27 cellular contexts compared by ENCODE assay signal in genomic region chr1:40696294-40696693, GRCh38. TPM values are rescaled to one million over a fixed set of nuclear protein-coding genes. Genes with fewer than 3 reads are reported as not detected.
DNase-seq lines count a peak whose midpoint lies in the region; ATAC-seq and TF ChIP-seq lines count a peak whose summit lies in the region.
"Had no signal": no experiment of that assay in that cellular context is flagged by ENCODE, and none has a peak within 500 bp of the region (broad histone marks: within the 10 kb centered on the region; RNA-seq: fewer than 3 reads in every experiment).

No MANE protein-coding gene starts in this region.

- peaks cover 96% of the 10 kb centered on the region for H3K79me2 ChIP-seq in Karpas-422 (ENCODE audit: low read length)

- no peak overlapping the region for H2AFZ ChIP-seq in Karpas-422 (ENCODE audit: low read length)

- no peak overlapping the region for H3K4me3 Mint-ChIP-seq in activated CD8-positive, alpha-beta T cell treated with anti-CD3 and anti-CD28 coated beads for 36 hours
- H3K4me3 Mint-ChIP-seq in activated CD8-positive, alpha-beta T cell treated with anti-CD3 and anti-CD28 coated beads, Interleukin-2, amount 10 ng/mL, durations not matched to agents 7 days and 5 days = no peak overlapping the region
- peak overlapping the region; percentile 36 to 53 for H3K4me3 Mint-ChIP-seq in effector memory CD8-positive, alpha-beta T cell
- H3K4me3 Mint-ChIP-seq in stimulated activated naive B cell treated with anti-CD40 and anti-IgM and Interleukin-4, amounts not matched to agents 10 μg/mL and 1 μg/mL and 100 μg/mL, for 72 hours = no peak overlapping the region
- H3K4me3 Mint-ChIP-seq: activated CD4-positive, alpha-beta memory T cell treated with anti-CD3 and anti-CD28 coated beads, Interleukin-2, amount 10 ng/mL, durations not matched to agents 7 days and 5 days; activated naive CD4-positive, alpha-beta T cell treated with anti-CD3 and anti-CD28 coated beads, Interleukin-2, amount 10 ng/mL, durations not matched to agents 7 days and 5 days; activated T-cell treated with anti-CD3 and anti-CD28 coated beads, Interleukin-2, amount 50 U/mL, for 4 hours had no signal

- CTCF ChIA-PET in activated CD8-positive, alpha-beta T cell treated with anti-CD3 and anti-CD28 coated beads for 36 hours (lab: Charles Lee) = no interaction called here
- CTCF ChIA-PET in activated CD8-positive, alpha-beta T cell treated with anti-CD3 and anti-CD28 coated beads, Interleukin-2, amount 10 ng/mL, durations not matched to agents 7 days and 5 days (lab: Charles Lee) = interaction anchor here (5.8 kb wide), 1 partner anchor 13 kb away, joined by 41 read pairs; no protein-coding TSS in a partner anchor

- H3K4me1 ChIP-seq in Karpas-422 (ENCODE audit: low read length) = peaks cover 92% of the 10 kb centered on the region

- no peak for DNase-seq in activated CD8-positive, alpha-beta T cell treated with anti-CD3 and anti-CD28 coated beads for 36 hours
- DNase-seq in activated CD8-positive, alpha-beta T cell treated with anti-CD3 and anti-CD28 coated beads, Interleukin-2, amount 10 ng/mL, durations not matched to agents 7 days and 5 days = no peak
- no peak for DNase-seq in Karpas-422
- DNase-seq in effector memory CD8-positive, alpha-beta T cell = no peak
- no peak for DNase-seq in stimulated activated naive B cell treated with anti-CD40 and anti-IgM and Interleukin-4, amounts not matched to agents 10 μg/mL and 1 μg/mL and 100 μg/mL, for 72 hours
- DNase-seq in NCI-H1694 (lab: John Stamatoyannopoulos, UW) = no peak
- no peak for DNase-seq in GM03348 (ENCODE audit: low spot score)
- no peak for DNase-seq in stimulated activated CD8-positive, alpha-beta memory T cell treated with anti-CD3 and anti-CD28 coated beads, Interleukin-4, amount 100 ng/mL, for 48 hours
- DNase-seq: 8988T; activated CD4-positive, alpha-beta memory T cell treated with anti-CD3 and anti-CD28 coated beads, Interleukin-2, amount 10 ng/mL, durations not matched to agents 7 days and 5 days; activated naive CD4-positive, alpha-beta T cell treated with anti-CD3 and anti-CD28 coated beads, Interleukin-2, amount 10 ng/mL, durations not matched to agents 7 days and 5 days; activated T-cell treated with anti-CD3 and anti-CD28 coated beads, Interleukin-2, amount 50 U/mL, for 4 hours; AML-193; aorta; Caco-2; caudate nucleus; DMS79 treated with DMSO at 0.1 percent for 48 hours; heart right ventricle; left ventricle myocardium superior; NCI-H1694 treated with DMSO at 0.1 percent for 48 hours; NCI-H69; psoas muscle; stimulated activated CD4-positive, alpha-beta T cell treated with anti-CD3 and anti-CD28 coated beads, Interleukin-1b, Interleukin-23, amount 100 ng/mL, for 48 hours; T-helper 9 cell had no signal

- no peaks in the 10 kb centered on the region for H3K36me3 ChIP-seq in Karpas-422 (ENCODE audit: insufficient read depth, low read length)
- H3K36me3 ChIP-seq: thoracic aorta had no signal

- H3K9me3 Mint-ChIP-seq in activated CD8-positive, alpha-beta T cell treated with anti-CD3 and anti-CD28 coated beads for 36 hours = no peaks in the 10 kb centered on the region
- no peaks in the 10 kb centered on the region for H3K9me3 Mint-ChIP-seq in activated CD8-positive, alpha-beta T cell treated with anti-CD3 and anti-CD28 coated beads, Interleukin-2, amount 10 ng/mL, durations not matched to agents 7 days and 5 days (ENCODE audit: insufficient read depth)
- no peaks in the 10 kb centered on the region for H3K9me3 Mint-ChIP-seq in effector memory CD8-positive, alpha-beta T cell
- H3K9me3 Mint-ChIP-seq in stimulated activated naive B cell treated with anti-CD40 and anti-IgM and Interleukin-4, amounts not matched to agents 10 μg/mL and 1 μg/mL and 100 μg/mL, for 72 hours = peaks cover 0 to under 1% of the 10 kb centered on the region in 2 donors
- H3K9me3 Mint-ChIP-seq: activated CD4-positive, alpha-beta memory T cell treated with anti-CD3 and anti-CD28 coated beads, Interleukin-2, amount 10 ng/mL, durations not matched to agents 7 days and 5 days; activated naive CD4-positive, alpha-beta T cell treated with anti-CD3 and anti-CD28 coated beads, Interleukin-2, amount 10 ng/mL, durations not matched to agents 7 days and 5 days; activated T-cell treated with anti-CD3 and anti-CD28 coated beads, Interleukin-2, amount 50 U/mL, for 4 hours; stimulated activated effector memory CD8-positive, alpha-beta T cell treated with anti-CD3 and anti-CD28 coated beads, Interleukin-12 subunit alpha, Interleukin-12 subunit beta, amount 100 ng/mL, for 72 hours had no signal

- H3K4me3 ChIP-seq in Karpas-422 (ENCODE audit: low read length) = peak overlapping the region; percentile 64
- H3K4me3 ChIP-seq: heart right ventricle, psoas muscle, thoracic aorta had no signal

- intact Hi-C loops in activated CD8-positive, alpha-beta T cell treated with anti-CD3 and anti-CD28 coated beads for 36 hours (cut with micrococcal nuclease) = no loop called here

- no peaks in the 10 kb centered on the region for H3K9me2 ChIP-seq in Karpas-422 (replicated peaks; ENCODE audit: insufficient read depth, low read length)

- no peak for ATAC-seq in activated CD8-positive, alpha-beta T cell treated with anti-CD3 and anti-CD28 coated beads for 36 hours
- ATAC-seq in activated CD8-positive, alpha-beta T cell treated with anti-CD3 and anti-CD28 coated beads, Interleukin-2, amount 10 ng/mL, durations not matched to agents 7 days and 5 days = no peak
- ATAC-seq in effector memory CD8-positive, alpha-beta T cell (replicated peaks) = no peak
- no peak for ATAC-seq in stimulated activated naive B cell treated with anti-CD40 and anti-IgM and Interleukin-4, amounts not matched to agents 10 μg/mL and 1 μg/mL and 100 μg/mL, for 72 hours (replicated peaks)
- ATAC-seq: activated CD4-positive, CD25-positive, alpha-beta regulatory T cell treated with anti-CD3 and anti-CD28 coated beads, Interleukin-2, amount 50 U/mL, for 24 hours; activated T-cell treated with anti-CD3 and anti-CD28 coated beads, Interleukin-2, amount 50 U/mL, for 4 hours; heart right ventricle; left ventricle myocardium superior; psoas muscle; stimulated activated effector memory CD8-positive, alpha-beta T cell treated with anti-CD3 and anti-CD28 coated beads, Interleukin-12 subunit alpha, Interleukin-12 subunit beta, amount 100 ng/mL, for 72 hours had no signal

- no peaks in the 10 kb centered on the region for H3K9me3 ChIP-seq in Karpas-422 (ENCODE audit: low read length)
- H3K9me3 ChIP-seq: Caco-2, heart right ventricle, psoas muscle, thoracic aorta had no signal

- peaks cover 20% of the 10 kb centered on the region for H3K36me3 Mint-ChIP-seq in activated CD8-positive, alpha-beta T cell treated with anti-CD3 and anti-CD28 coated beads for 36 hours (ENCODE audit: low read depth)
- peaks cover 41% of the 10 kb centered on the region for H3K36me3 Mint-ChIP-seq in activated CD8-positive, alpha-beta T cell treated with anti-CD3 and anti-CD28 coated beads, Interleukin-2, amount 10 ng/mL, durations not matched to agents 7 days and 5 days (ENCODE audit: low read depth)
- H3K36me3 Mint-ChIP-seq in effector memory CD8-positive, alpha-beta T cell (ENCODE audit: insufficient read depth) = peaks cover 14% of the 10 kb centered on the region
- H3K36me3 Mint-ChIP-seq in stimulated activated naive B cell treated with anti-CD40 and anti-IgM and Interleukin-4, amounts not matched to agents 10 μg/mL and 1 μg/mL and 100 μg/mL, for 72 hours = peaks cover 9 to 29% of the 10 kb centered on the region in 2 donors

- peak overlapping the region; percentile 96 for H3K4me2 ChIP-seq in Karpas-422 (ENCODE audit: low read depth, low read length, poor library complexity, severe bottlenecking)

- no peaks in the 10 kb centered on the region for H4K20me1 ChIP-seq in Karpas-422 (ENCODE audit: insufficient read depth, low read depth, low read length)

- TF ChIP-seq CTCF in activated CD8-positive, alpha-beta T cell treated with anti-CD3 and anti-CD28 coated beads for 36 hours (IDR thresholded peaks at IDR 0.05) = no peak

- H3K27me3 ChIP-seq in Karpas-422 (ENCODE audit: low read length) = no peaks in the 10 kb centered on the region
- H3K27me3 ChIP-seq: heart right ventricle had no signal

- H3K27ac ChIP-seq in Karpas-422 (ENCODE audit: low read length) = peak overlapping the region; percentile 94
- H3K27ac ChIP-seq: psoas muscle, thoracic aorta had no signal

- POLR2A ChIA-PET in activated CD8-positive, alpha-beta T cell treated with anti-CD3 and anti-CD28 coated beads for 36 hours (lab: Charles Lee) = no interaction called here
- POLR2A ChIA-PET in activated CD8-positive, alpha-beta T cell treated with anti-CD3 and anti-CD28 coated beads, Interleukin-2, amount 10 ng/mL, durations not matched to agents 7 days and 5 days (lab: Charles Lee) = no interaction called here

- H3K27me3 Mint-ChIP-seq in activated CD8-positive, alpha-beta T cell treated with anti-CD3 and anti-CD28 coated beads for 36 hours = no peaks in the 10 kb centered on the region
- no peaks in the 10 kb centered on the region for H3K27me3 Mint-ChIP-seq in activated CD8-positive, alpha-beta T cell treated with anti-CD3 and anti-CD28 coated beads, Interleukin-2, amount 10 ng/mL, durations not matched to agents 7 days and 5 days (ENCODE audit: low read depth)
- H3K27me3 Mint-ChIP-seq in effector memory CD8-positive, alpha-beta T cell = no peaks in the 10 kb centered on the region
- H3K27me3 Mint-ChIP-seq in stimulated activated naive B cell treated with anti-CD40 and anti-IgM and Interleukin-4, amounts not matched to agents 10 μg/mL and 1 μg/mL and 100 μg/mL, for 72 hours = no peaks in the 10 kb centered on the region
- H3K27me3 Mint-ChIP-seq: activated CD4-positive, alpha-beta memory T cell treated with anti-CD3 and anti-CD28 coated beads, Interleukin-2, amount 10 ng/mL, durations not matched to agents 7 days and 5 days; activated naive CD4-positive, alpha-beta T cell treated with anti-CD3 and anti-CD28 coated beads, Interleukin-2, amount 10 ng/mL, durations not matched to agents 7 days and 5 days had no signal

- peaks cover 68% of the 10 kb centered on the region for H3K4me1 Mint-ChIP-seq in activated CD8-positive, alpha-beta T cell treated with anti-CD3 and anti-CD28 coated beads for 36 hours (ENCODE audit: low read depth)
- peaks cover 69% of the 10 kb centered on the region for H3K4me1 Mint-ChIP-seq in activated CD8-positive, alpha-beta T cell treated with anti-CD3 and anti-CD28 coated beads, Interleukin-2, amount 10 ng/mL, durations not matched to agents 7 days and 5 days (ENCODE audit: low read depth)
- H3K4me1 Mint-ChIP-seq in effector memory CD8-positive, alpha-beta T cell (ENCODE audit: low read depth in 2 of 2) = peaks cover 60 to 75% of the 10 kb centered on the region in 2 donors
- peaks cover 43 to 68% of the 10 kb centered on the region in 2 donors for H3K4me1 Mint-ChIP-seq in stimulated activated naive B cell treated with anti-CD40 and anti-IgM and Interleukin-4, amounts not matched to agents 10 μg/mL and 1 μg/mL and 100 μg/mL, for 72 hours

- H3K9ac ChIP-seq in Karpas-422 (ENCODE audit: low read length) = peak overlapping the region; percentile 98

- peak overlapping the region; percentile 6 for H3K27ac Mint-ChIP-seq in activated CD8-positive, alpha-beta T cell treated with anti-CD3 and anti-CD28 coated beads for 36 hours
- H3K27ac Mint-ChIP-seq in activated CD8-positive, alpha-beta T cell treated with anti-CD3 and anti-CD28 coated beads, Interleukin-2, amount 10 ng/mL, durations not matched to agents 7 days and 5 days = no peak overlapping the region
- peak overlapping the region in 1 of 2 donors; percentile 88 for H3K27ac Mint-ChIP-seq in effector memory CD8-positive, alpha-beta T cell
- peak overlapping the region; percentile 51 for H3K27ac Mint-ChIP-seq in stimulated activated naive B cell treated with anti-CD40 and anti-IgM and Interleukin-4, amounts not matched to agents 10 μg/mL and 1 μg/mL and 100 μg/mL, for 72 hours
- H3K27ac Mint-ChIP-seq: activated CD4-positive, alpha-beta memory T cell treated with anti-CD3 and anti-CD28 coated beads, Interleukin-2, amount 10 ng/mL, durations not matched to agents 7 days and 5 days; activated naive CD4-positive, alpha-beta T cell treated with anti-CD3 and anti-CD28 coated beads, Interleukin-2, amount 10 ng/mL, durations not matched to agents 7 days and 5 days had no signal

RNA-seq across cellular contexts. Expression of gene NFYC, which starts 4.8 kb away (rescaled TPM):
- 10 to 100 TPM; 45.6 to 53.8 TPM for total RNA-seq in activated CD8-positive, alpha-beta T cell treated with anti-CD3 and anti-CD28 coated beads for 36 hours
- 10 to 100 TPM; 71.5 to 74.4 TPM for total RNA-seq in activated CD8-positive, alpha-beta T cell treated with anti-CD3 and anti-CD28 coated beads, Interleukin-2, amount 10 ng/mL, durations not matched to agents 7 days and 5 days
- total RNA-seq in Karpas-422 (2014; rRNA removed; shearing (Covaris generic); ENCODE audit: low replicate concordance) = 52.4 and 62.6 TPM in 2 replicates

RNA-seq across cellular contexts. Expression of gene RIMS3, which starts 30.8 kb away (rescaled TPM):
- total RNA-seq in activated CD8-positive, alpha-beta T cell treated with anti-CD3 and anti-CD28 coated beads for 36 hours = 1 to 10 TPM; 3.0 to 3.9 TPM
- total RNA-seq in activated CD8-positive, alpha-beta T cell treated with anti-CD3 and anti-CD28 coated beads, Interleukin-2, amount 10 ng/mL, durations not matched to agents 7 days and 5 days = 1 to 10 TPM; 4.7 to 6.2 TPM
- 4.2 and 5.5 TPM in 2 replicates for total RNA-seq in Karpas-422 (2014; rRNA removed; shearing (Covaris generic); ENCODE audit: low replicate concordance)

Comparison
In these comparisons a context has a peak if more than half of its experiments do, and no peak if none do; other contexts are left out.
1. H3K4me3 Mint-ChIP-seq: peak in effector memory CD8-positive, alpha-beta T cell (2 of 2); none in activated CD8-positive, alpha-beta T cell treated with anti-CD3 and anti-CD28 coated beads for 36 hours (single experiment), activated CD8-positive, alpha-beta T cell treated with anti-CD3 and anti-CD28 coated beads, Interleukin-2, amount 10 ng/mL, durations not matched to agents 7 days and 5 days (single experiment) and stimulated activated naive B cell treated with anti-CD40 and anti-IgM and Interleukin-4, amounts not matched to agents 10 μg/mL and 1 μg/mL and 100 μg/mL, for 72 hours (0 of 2).